ENCODE assay signal across 3 cellular contexts in the genomic region with DNA sequence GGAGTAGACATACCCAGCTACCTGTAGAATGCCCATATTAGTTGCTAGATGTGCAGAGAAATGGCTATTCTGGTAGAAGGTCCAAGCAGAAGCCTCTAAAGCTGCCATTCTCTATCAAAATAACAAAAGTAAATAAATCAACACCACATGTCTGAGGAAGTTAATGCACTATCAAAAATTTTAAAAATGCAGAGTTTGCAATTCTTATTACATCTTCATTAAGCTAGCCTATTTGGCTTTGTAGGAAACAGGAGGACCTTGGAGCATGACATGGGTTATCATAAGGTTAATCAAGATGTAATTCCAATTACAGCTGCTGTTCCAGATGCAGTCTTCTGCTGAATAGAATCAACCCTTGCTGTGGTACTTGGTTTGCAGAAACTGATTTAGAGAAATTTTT.
A peak's percentile ranks its signal among the peaks of the same experiment; 100 is the strongest.
TF ChIP-seq lines count a peak whose summit lies in the region.

No MANE protein-coding gene starts in this region.

TF ChIP-seq in HepG2, 621 proteins besides CTCF, POLR2A, EP300 and RAD21:
- TF ChIP-seq REPIN1 (CRISPR knock-in tag; IDR thresholded peaks at IDR 0.05; ENCODE audit: borderline replicate concordance, low read depth) (no peak), NFRKB (IDR thresholded peaks at IDR 0.05) (no peak), MAFF (IDR thresholded peaks at IDR 0.05; ENCODE audit: low read depth, low read length) (peak; percentile 56), MAFK (conservative IDR thresholded peaks at IDR 0.05 in 1 of 2, IDR thresholded peaks at IDR 0.05 in 1 of 2; ENCODE audit: low read length in 2 of 2) (peak; percentile 44 to 67; a peak in 3 of 4 replicates)
- TF ChIP-seq, protein P1, sequence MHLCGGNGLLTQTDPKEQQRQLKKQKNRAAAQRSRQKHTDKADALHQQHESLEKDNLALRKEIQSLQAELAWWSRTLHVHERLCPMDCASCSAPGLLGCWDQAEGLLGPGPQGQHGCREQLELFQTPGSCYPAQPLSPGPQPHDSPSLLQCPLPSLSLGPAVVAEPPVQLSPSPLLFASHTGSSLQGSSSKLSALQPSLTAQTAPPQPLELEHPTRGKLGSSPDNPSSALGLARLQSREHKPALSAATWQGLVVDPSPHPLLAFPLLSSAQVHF (CRISPR knock-in tag; IDR thresholded peaks at IDR 0.05): no peak
- TF ChIP-seq, protein P2, sequence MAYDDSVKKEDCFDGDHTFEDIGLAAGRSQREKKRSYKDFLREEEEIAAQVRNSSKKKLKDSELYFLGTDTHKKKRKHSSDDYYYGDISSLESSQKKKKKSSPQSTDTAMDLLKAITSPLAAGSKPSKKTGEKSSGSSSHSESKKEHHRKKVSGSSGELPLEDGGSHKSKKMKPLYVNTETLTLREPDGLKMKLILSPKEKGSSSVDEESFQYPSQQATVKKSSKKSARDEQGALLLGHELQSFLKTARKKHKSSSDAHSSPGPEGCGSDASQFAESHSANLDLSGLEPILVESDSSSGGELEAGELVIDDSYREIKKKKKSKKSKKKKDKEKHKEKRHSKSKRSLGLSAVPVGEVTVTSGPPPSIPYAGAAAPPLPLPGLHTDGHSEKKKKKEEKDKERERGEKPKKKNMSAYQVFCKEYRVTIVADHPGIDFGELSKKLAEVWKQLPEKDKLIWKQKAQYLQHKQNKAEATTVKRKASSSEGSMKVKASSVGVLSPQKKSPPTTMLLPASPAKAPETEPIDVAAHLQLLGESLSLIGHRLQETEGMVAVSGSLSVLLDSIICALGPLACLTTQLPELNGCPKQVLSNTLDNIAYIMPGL (CRISPR knock-in tag; IDR thresholded peaks at IDR 0.05; ENCODE audit: borderline replicate concordance in 1 of 2, low read depth in 1 of 2): no peak
- TF ChIP-seq, protein P3, sequence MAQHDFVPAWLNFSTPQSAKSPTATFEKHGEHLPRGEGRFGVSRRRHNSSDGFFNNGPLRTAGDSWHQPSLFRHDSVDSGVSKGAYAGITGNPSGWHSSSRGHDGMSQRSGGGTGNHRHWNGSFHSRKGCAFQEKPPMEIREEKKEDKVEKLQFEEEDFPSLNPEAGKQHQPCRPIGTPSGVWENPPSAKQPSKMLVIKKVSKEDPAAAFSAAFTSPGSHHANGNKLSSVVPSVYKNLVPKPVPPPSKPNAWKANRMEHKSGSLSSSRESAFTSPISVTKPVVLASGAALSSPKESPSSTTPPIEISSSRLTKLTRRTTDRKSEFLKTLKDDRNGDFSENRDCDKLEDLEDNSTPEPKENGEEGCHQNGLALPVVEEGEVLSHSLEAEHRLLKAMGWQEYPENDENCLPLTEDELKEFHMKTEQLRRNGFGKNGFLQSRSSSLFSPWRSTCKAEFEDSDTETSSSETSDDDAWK (CRISPR knock-in tag; IDR thresholded peaks at IDR 0.05): no peak

TF ChIP-seq in SK-N-SH, 30 proteins besides CTCF, POLR2A, EP300 and RAD21:
- TF ChIP-seq TEAD4 (IDR thresholded peaks at IDR 0.05; ENCODE audit: borderline replicate concordance, insufficient read depth): no peak
- no peak for TF ChIP-seq EZH2phosphoT487 (IDR thresholded peaks at IDR 0.05; ENCODE audit: borderline replicate concordance, low read depth)
- TF ChIP-seq, protein P4, sequence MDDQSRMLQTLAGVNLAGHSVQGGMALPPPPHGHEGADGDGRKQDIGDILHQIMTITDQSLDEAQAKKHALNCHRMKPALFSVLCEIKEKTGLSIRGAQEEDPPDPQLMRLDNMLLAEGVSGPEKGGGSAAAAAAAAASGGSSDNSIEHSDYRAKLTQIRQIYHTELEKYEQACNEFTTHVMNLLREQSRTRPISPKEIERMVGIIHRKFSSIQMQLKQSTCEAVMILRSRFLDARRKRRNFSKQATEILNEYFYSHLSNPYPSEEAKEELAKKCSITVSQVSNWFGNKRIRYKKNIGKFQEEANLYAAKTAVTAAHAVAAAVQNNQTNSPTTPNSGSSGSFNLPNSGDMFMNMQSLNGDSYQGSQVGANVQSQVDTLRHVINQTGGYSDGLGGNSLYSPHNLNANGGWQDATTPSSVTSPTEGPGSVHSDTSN (IDR thresholded peaks at IDR 0.05): no peak
- no peak for TF ChIP-seq FOXM1 (IDR thresholded peaks at IDR 0.05; ENCODE audit: low read depth)
- no peak for TF ChIP-seq TAF1 (IDR thresholded peaks at IDR 0.05; ENCODE audit: borderline replicate concordance, low read depth, low read length)
- no peak for TF ChIP-seq NRF1 (IDR thresholded peaks at IDR 0.05; ENCODE audit: low read depth, low read length)

TF ChIP-seq in endothelial cell of umbilical vein, 7 proteins besides CTCF, POLR2A, EP300 and RAD21:
- TF ChIP-seq JUN (IDR thresholded peaks at IDR 0.05; ENCODE audit: borderline replicate concordance, insufficient read depth, insufficient read length, low read depth) (no peak), FOS (IDR thresholded peaks at IDR 0.05; ENCODE audit: borderline replicate concordance, insufficient read depth, low read length) (no peak), EZH2 (IDR thresholded peaks at IDR 0.05; ENCODE audit: borderline replicate concordance, low read depth, low read length, severe bottlenecking) (no peak), MYC (IDR thresholded peaks at IDR 0.05; ENCODE audit: low read depth, low read length) (no peak), POLR2AphosphoS5 (IDR thresholded peaks at IDR 0.05; ENCODE audit: insufficient read depth, low read depth, low read length) (no peak), GATA2 (IDR thresholded peaks at IDR 0.05; ENCODE audit: insufficient read depth, insufficient read length, low read depth, low read length) (no peak)
- TF ChIP-seq, protein P5, sequence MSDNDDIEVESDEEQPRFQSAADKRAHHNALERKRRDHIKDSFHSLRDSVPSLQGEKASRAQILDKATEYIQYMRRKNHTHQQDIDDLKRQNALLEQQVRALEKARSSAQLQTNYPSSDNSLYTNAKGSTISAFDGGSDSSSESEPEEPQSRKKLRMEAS (IDR thresholded peaks at IDR 0.05; ENCODE audit: insufficient read depth, insufficient read length): no peak
TF ChIP-seq in endothelial cell of umbilical vein: peak in this region for 0.
